ENCODE assay signal across 9 cellular contexts in genomic region chr6:24935753-24936152, GRCh38. TPM values are rescaled to one million over a fixed set of nuclear protein-coding genes. Genes with fewer than 3 reads are reported as not detected.
DNase-seq lines count a peak whose midpoint lies in the region; ATAC-seq and TF ChIP-seq lines count a peak whose summit lies in the region.
"Had no signal": no experiment of that assay in that cellular context is flagged by ENCODE, and none has a peak within 500 bp of the region (broad histone marks: within the 10 kb centered on the region; RNA-seq: fewer than 3 reads in every experiment).

TSS of gene RIPOR2 (minus strand) at chr6:24935960. CDS start at chr6:24935898, 62 bp downstream.

- peaks cover 66% of the 10 kb centered on the region for H3K36me3 Mint-ChIP-seq in activated CD8-positive, alpha-beta T cell treated with anti-CD3 and anti-CD28 coated beads, Interleukin-2, amount 10 ng/mL, durations not matched to agents 7 days and 5 days (ENCODE audit: low read depth)

- in situ Hi-C loops in IMR-90 (cut with MboI; ENCODE audit: low sequenced_read_pairs), result no loop called here

- no peak for TF ChIP-seq RAD21 in IMR-90 (IDR thresholded peaks at IDR 0.05; ENCODE audit: low read length)

- no peak within 1 kb of the TSS for H3K9ac ChIP-seq in IMR-90 (ENCODE audit: low read depth, low read length)

- no peak within 1 kb of the TSS for H3K27ac ChIP-seq in IMR-90 (ENCODE audit: insufficient read depth, low read length)
- H3K27ac ChIP-seq: SK-N-MC had no signal

- H3K4me1 Mint-ChIP-seq in activated CD8-positive, alpha-beta T cell treated with anti-CD3 and anti-CD28 coated beads, Interleukin-2, amount 10 ng/mL, durations not matched to agents 7 days and 5 days (ENCODE audit: low read depth), result peaks cover 62% of the 10 kb centered on the region

- H2AK9ac ChIP-seq in IMR-90 (replicated peaks; ENCODE audit: low read depth, low read length, poor library complexity), result peak within 1 kb of the TSS; percentile 42

- H3K4ac ChIP-seq in IMR-90 (ENCODE audit: low read depth, low read length), result no peak within 1 kb of the TSS

- no peak within 1 kb of the TSS for H2AK5ac ChIP-seq in IMR-90 (ENCODE audit: low read depth, low read length)

- H3K14ac ChIP-seq in IMR-90 (replicated peaks; ENCODE audit: low read depth, low read length), result no peak within 1 kb of the TSS

- H2BK15ac ChIP-seq in IMR-90 (ENCODE audit: low read depth, low read length), result no peak within 1 kb of the TSS

- POLR2A ChIA-PET in IMR-90 (lab: Charles Lee; ENCODE audit: unreplicated experiment), result no interaction called here
- POLR2A ChIA-PET in activated CD8-positive, alpha-beta T cell treated with anti-CD3 and anti-CD28 coated beads, Interleukin-2, amount 10 ng/mL, durations not matched to agents 7 days and 5 days (lab: Charles Lee), result interaction anchor here (0.6 to 7.7 kb wide), 19 partner anchors 9 to 1261 kb away, joined by 3 to 195 read pairs (median 6); a partner anchor contains a TSS

- H3K27ac Mint-ChIP-seq in activated CD8-positive, alpha-beta T cell treated with anti-CD3 and anti-CD28 coated beads, Interleukin-2, amount 10 ng/mL, durations not matched to agents 7 days and 5 days, result peak within 1 kb of the TSS; percentile 89

- no peaks in the 10 kb centered on the region for H3K79me1 ChIP-seq in IMR-90 (ENCODE audit: low read depth in 1 of 2, low read length in 2 of 2)

- CTCF ChIA-PET in IMR-90 (lab: Yijun Ruan, JAX), result interaction anchor here (0.9 to 1.1 kb wide), 2 partner anchors 12 to 80 kb away, joined by 3 read pairs; no protein-coding TSS in a partner anchor
- CTCF ChIA-PET in activated CD8-positive, alpha-beta T cell treated with anti-CD3 and anti-CD28 coated beads, Interleukin-2, amount 10 ng/mL, durations not matched to agents 7 days and 5 days (lab: Charles Lee), result interaction anchor here (1.3 to 19.1 kb wide), 18 partner anchors 9 to 135 kb away, joined by 4 to 433 read pairs (median 42); no protein-coding TSS in a partner anchor

- H3K4me2 ChIP-seq in IMR-90 (ENCODE audit: low read depth, low read length), result no peak within 1 kb of the TSS; the same call in 1 of the 2 replicates

- H4K8ac ChIP-seq in IMR-90 (ENCODE audit: low read depth in 2 of 2, low read length in 2 of 2), result no peak within 1 kb of the TSS

- H4K20me1 ChIP-seq in IMR-90 (ENCODE audit: insufficient read depth, low read length), result no peaks in the 10 kb centered on the region

- no peaks in the 10 kb centered on the region for H3K36me3 ChIP-seq in IMR-90 (ENCODE audit: control insufficient read depth, insufficient read depth, low read length)

- intact Hi-C loops in IMR-90 (cut with micrococcal nuclease), result loop anchor here (1.0 kb wide), 1 partner anchor 40 kb away; no protein-coding TSS in a partner anchor

- H3K23ac ChIP-seq in IMR-90 (ENCODE audit: low read depth, low read length), result no peak within 1 kb of the TSS

- H3K27me3 Mint-ChIP-seq in activated CD8-positive, alpha-beta T cell treated with anti-CD3 and anti-CD28 coated beads, Interleukin-2, amount 10 ng/mL, durations not matched to agents 7 days and 5 days (ENCODE audit: low read depth), result no peaks in the 10 kb centered on the region

- TF ChIP-seq POLR2A in GM19193 (IDR thresholded peaks at IDR 0.05; ENCODE audit: extremely low read depth, insufficient read depth, insufficient read length), result peak; percentile 72
- TF ChIP-seq POLR2A in IMR-90 (IDR thresholded peaks at IDR 0.05; ENCODE audit: low read depth, low read length), result no peak

- no peaks in the 10 kb centered on the region for H3K27me3 ChIP-seq in IMR-90 (ENCODE audit: control insufficient read depth, insufficient read depth, low read length)

- H2BK120ac ChIP-seq in IMR-90 (ENCODE audit: low read depth, low read length), result no peak within 1 kb of the TSS

- no peak within 1 kb of the TSS for H3K56ac ChIP-seq in IMR-90 (ENCODE audit: extremely low read depth, insufficient read depth, low read length)

- H2BK20ac ChIP-seq in IMR-90 (ENCODE audit: low read depth, low read length), result no peak within 1 kb of the TSS

- BruUV-seq in IMR-90 (replicated peaks; lab: Mats Ljungman, UMichigan), result no TSS peak

- peak within 1 kb of the TSS; percentile 67 for H3K18ac ChIP-seq in IMR-90 (ENCODE audit: low read depth, low read length)

- peaks cover 11% of the 10 kb centered on the region for H3K9me1 ChIP-seq in IMR-90 (ENCODE audit: insufficient read depth, low read length)

- ATAC-seq in IMR-90 (ENCODE audit: low read depth), result no peak
- ATAC-seq in activated CD8-positive, alpha-beta T cell treated with anti-CD3 and anti-CD28 coated beads, Interleukin-2, amount 10 ng/mL, durations not matched to agents 7 days and 5 days, result peak; percentile 70

- H3K4me3 ChIP-seq in IMR-90 (ENCODE audit: insufficient read depth, low read depth, low read length), result no peak within 1 kb of the TSS
- H3K4me3 ChIP-seq: SK-N-MC had no signal

- no peak for DNase-seq in IMR-90
- peak; percentile 86 for DNase-seq in activated CD8-positive, alpha-beta T cell treated with anti-CD3 and anti-CD28 coated beads, Interleukin-2, amount 10 ng/mL, durations not matched to agents 7 days and 5 days
- peak; percentile 63 for DNase-seq in germinal center (ENCODE audit: low spot score)
- DNase-seq in stimulated activated CD4-positive, alpha-beta T cell treated with anti-CD3 and anti-CD28 coated beads, Interleukin-1b, Interleukin-23, amount 100 ng/mL, for 48 hours, result peak; percentile 73
- DNase-seq in NCI-H146 treated with DMSO at 0.1 percent for 48 hours (lab: John Stamatoyannopoulos, UW; ENCODE audit: unreplicated experiment), result no peak
- no peak for DNase-seq in COLO829 (ENCODE audit: low spot score)
- DNase-seq in NCI-H2107 (lab: John Stamatoyannopoulos, UW), result no peak

- no peaks in the 10 kb centered on the region for H3K9me3 ChIP-seq in IMR-90 (ENCODE audit: control insufficient read depth, insufficient read depth, low read length)

- no peak for TF ChIP-seq CTCF in IMR-90 (conservative IDR thresholded peaks at IDR 0.05; ENCODE audit: low read depth, low read length)

- dilution Hi-C loops in IMR-90 (cut with HindIII; ENCODE audit: low sequenced_read_pairs, unreplicated experiment), result no loop called here

- no peaks in the 10 kb centered on the region for H3K9me3 Mint-ChIP-seq in activated CD8-positive, alpha-beta T cell treated with anti-CD3 and anti-CD28 coated beads, Interleukin-2, amount 10 ng/mL, durations not matched to agents 7 days and 5 days (ENCODE audit: insufficient read depth)

- peaks cover 14% of the 10 kb centered on the region for H3K4me1 ChIP-seq in IMR-90 (ENCODE audit: control insufficient read depth, insufficient read depth, low read length)

- H2AFZ ChIP-seq in IMR-90 (replicated peaks; ENCODE audit: low read length, poor library complexity), result peak within 1 kb of the TSS; percentile 3

- WGBS in IMR-90 (ENCODE audit: extremely low coverage in 2 of 2, insufficient read length in 1 of 2), 2 experiments, result 50% methylated on average over 3 of the region's 9 CpGs; no CpG with 5 or more reads in 1 of the 2 experiments

- H2BK5ac ChIP-seq in IMR-90 (ENCODE audit: low read depth, low read length, poor library complexity, severe bottlenecking), result no peak within 1 kb of the TSS

- no peak within 1 kb of the TSS; the same call in 1 of the 2 replicates for H4K91ac ChIP-seq in IMR-90 (ENCODE audit: insufficient read depth, low read depth, low read length)

- peak within 1 kb of the TSS; percentile 94 for H3K4me3 Mint-ChIP-seq in activated CD8-positive, alpha-beta T cell treated with anti-CD3 and anti-CD28 coated beads, Interleukin-2, amount 10 ng/mL, durations not matched to agents 7 days and 5 days

- H4K5ac ChIP-seq in IMR-90 (ENCODE audit: low read depth, low read length), result no peak within 1 kb of the TSS; the same call in 1 of the 2 replicates

TF ChIP-seq in IMR-90, 13 proteins besides CTCF, POLR2A, EP300 and RAD21:
- TF ChIP-seq NFE2L2 (IDR thresholded peaks at IDR 0.05; ENCODE audit: low read depth, low read length) (no peak), CHD1 (IDR thresholded peaks at IDR 0.05; ENCODE audit: low read depth, low read length) (no peak), BHLHE40 (IDR thresholded peaks at IDR 0.05; ENCODE audit: low read depth, low read length) (no peak), CEBPB (IDR thresholded peaks at IDR 0.05; ENCODE audit: low read depth, low read length) (no peak), RCOR1 (IDR thresholded peaks at IDR 0.05; ENCODE audit: insufficient replicate concordance, low read length) (no peak), SMC3 (IDR thresholded peaks at IDR 0.05; ENCODE audit: low read depth, low read length) (no peak), ELK1 (IDR thresholded peaks at IDR 0.05; ENCODE audit: borderline replicate concordance, low read depth, low read length) (no peak), USF2 (IDR thresholded peaks at IDR 0.05; ENCODE audit: low read depth, low read length) (no peak), MXI1 (IDR thresholded peaks at IDR 0.05; ENCODE audit: borderline replicate concordance, low read depth, low read length) (no peak), RFX5 (IDR thresholded peaks at IDR 0.05; ENCODE audit: low read depth, low read length) (no peak), MAFK (IDR thresholded peaks at IDR 0.05; ENCODE audit: low read depth, low read length) (no peak), MAZ (IDR thresholded peaks at IDR 0.05; ENCODE audit: borderline replicate concordance, low read depth, low read length) (no peak), FOS (IDR thresholded peaks at IDR 0.05; ENCODE audit: low read depth, low read length) (no peak)

RNA-seq across cellular contexts. Expression of gene RIPOR2, which starts in this region (rescaled TPM):
- total RNA-seq in IMR-90 (2012; rRNA removed), result 0.83 and 1.1 TPM in 2 replicates
- 0.87 and 1.2 TPM in 2 replicates for polyA plus RNA-seq in IMR-90 (2012; rRNA removed)
- 0.71 and 0.74 TPM in 2 replicates for polyA plus RNA-seq in IMR-90 (2012; cell fraction: cytosol; rRNA removed)
- 0.82 and 2.2 TPM in 2 replicates for polyA plus RNA-seq in IMR-90 (2012; cell fraction: nucleus; rRNA removed; ENCODE audit: low replicate concordance)
- total RNA-seq in activated CD8-positive, alpha-beta T cell treated with anti-CD3 and anti-CD28 coated beads, Interleukin-2, amount 10 ng/mL, durations not matched to agents 7 days and 5 days, result 100 to 1,000 TPM; 154 to 156 TPM

Comparison
In these comparisons a context has a peak if more than half of its experiments do, and no peak if none do; other contexts are left out.
1. RNA of gene RIPOR2 (total RNA-seq): 154 to 156 TPM in activated CD8-positive, alpha-beta T cell treated with anti-CD3 and anti-CD28 coated beads, Interleukin-2, amount 10 ng/mL, durations not matched to agents 7 days and 5 days; 0.83 to 1.1 TPM in IMR-90; every median in the first group is over 10 times any median in the second.
2. DNase-seq: peak in activated CD8-positive, alpha-beta T cell treated with anti-CD3 and anti-CD28 coated beads, Interleukin-2, amount 10 ng/mL, durations not matched to agents 7 days and 5 days (single experiment), germinal center (single experiment) and stimulated activated CD4-positive, alpha-beta T cell treated with anti-CD3 and anti-CD28 coated beads, Interleukin-1b, Interleukin-23, amount 100 ng/mL, for 48 hours (single experiment); none in IMR-90 (single experiment), NCI-H146 treated with DMSO at 0.1 percent for 48 hours (single experiment), COLO829 (single experiment) and NCI-H2107 (single experiment).